11 cellular contexts compared by ENCODE assay signal in the genomic region with DNA sequence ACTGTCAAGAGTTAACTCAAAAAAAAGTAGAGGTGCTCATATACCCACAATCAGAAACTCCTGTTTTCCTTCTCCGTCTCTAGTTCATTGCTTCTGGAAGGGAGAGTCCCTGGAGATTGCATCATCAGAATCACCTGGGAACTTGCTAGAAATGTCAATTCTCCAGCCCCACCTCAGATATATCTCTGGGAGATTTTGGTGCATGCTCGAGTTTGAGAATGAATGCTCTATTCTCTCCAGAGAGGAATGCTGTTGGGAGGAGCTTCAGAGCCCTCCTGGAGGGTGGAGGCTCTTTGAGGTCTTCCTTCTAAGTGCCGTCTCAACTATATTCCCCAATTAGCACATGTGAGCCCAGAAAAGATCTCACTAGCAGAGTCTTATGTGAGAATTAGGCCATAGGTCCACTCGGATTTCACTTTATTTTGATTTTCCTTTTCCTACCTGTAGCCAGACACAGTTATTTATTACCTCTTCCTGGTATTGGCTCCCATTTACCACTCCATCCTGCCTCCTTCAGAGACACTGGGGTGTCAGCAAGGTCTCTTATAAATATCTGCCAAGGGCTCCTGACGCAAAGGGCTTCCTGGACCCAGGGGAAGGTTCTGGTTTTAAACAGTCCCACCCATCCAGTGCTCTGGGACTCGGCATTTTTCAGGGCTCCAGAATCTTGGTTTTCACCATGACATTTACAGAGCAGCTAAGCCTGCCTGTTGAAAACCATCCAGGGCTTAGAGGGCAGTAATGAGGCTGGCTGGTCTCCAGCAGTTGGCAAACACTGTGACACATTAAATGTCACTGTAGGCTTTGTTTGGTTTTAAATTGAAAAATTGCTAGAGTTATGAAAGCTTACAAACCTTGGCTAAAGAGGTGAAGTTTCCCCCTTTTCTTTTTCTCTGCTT.
A peak's percentile ranks its signal among the peaks of the same experiment; 100 is the strongest.
DNase-seq lines count a peak whose midpoint lies in the region; ATAC-seq and TF ChIP-seq lines count a peak whose summit lies in the region.
"Had no signal": no experiment of that assay in that cellular context is flagged by ENCODE, and none has a peak within 500 bp of the region (broad histone marks: within the 10 kb centered on the region; RNA-seq: fewer than 3 reads in every experiment).

No MANE protein-coding gene starts in this region.

- peak; percentile 70 for DNase-seq in A172 (ENCODE audit: low spot score)
- peak; percentile 83 for DNase-seq in M059J (ENCODE audit: low read depth)
- DNase-seq in body of pancreas: peak; percentile 91 to 98 (median 94)
- DNase-seq in left lung: peak in 1 of 2 donors; percentile 66
- DNase-seq: HCEC 1CT had no signal

- ATAC-seq in body of pancreas (peak; percentile 92), left lung (peak; percentile 84), GM21576 (IDR thresholded peaks at IDR 0.05; ENCODE audit: unreplicated experiment) (no peak), HG03520 (IDR thresholded peaks at IDR 0.05; ENCODE audit: unreplicated experiment) (no peak), GM21825 (IDR thresholded peaks at IDR 0.05; ENCODE audit: unreplicated experiment) (no peak), HG03097 (IDR thresholded peaks at IDR 0.05; ENCODE audit: low FRiP score, unreplicated experiment) (no peak)
- ATAC-seq: Panc1 had no signal

- H3K27ac ChIP-seq in body of pancreas (peak overlapping the region; percentile 78 to 97 (median 90)), left lung (peak overlapping the region; percentile 57 to 74)
- H3K27ac ChIP-seq: BLaER1 treated with 17β-estradiol and CSF1 and Interleukin-3, amounts not matched to agents 10 nM and 100 nM had no signal

- TF ChIP-seq CTCF in body of pancreas (IDR thresholded peaks at IDR 0.05) (peak in 4 of 7 experiments; percentile 14 to 39 (median 32)), left lung (IDR thresholded peaks at IDR 0.05) (no peak)

- H3K9me3 ChIP-seq in body of pancreas (no peaks in the 10 kb centered on the region), left lung (no peaks in the 10 kb centered on the region)
- H3K9me3 ChIP-seq: BLaER1 treated with 17β-estradiol and CSF1 and Interleukin-3, amounts not matched to agents 10 nM and 100 nM had no signal

- H3K36me3 ChIP-seq in body of pancreas (replicated peaks in 1 of 2; ENCODE audit: insufficient read depth in 1 of 2, low read depth in 2 of 2) (no peaks in the 10 kb centered on the region), left lung (no peaks in the 10 kb centered on the region)
- H3K36me3 ChIP-seq: BLaER1 treated with 17β-estradiol and CSF1 and Interleukin-3, amounts not matched to agents 10 nM and 100 nM had no signal

- intact Hi-C loops in body of pancreas (cut with DNase I): no loop called here
- intact Hi-C loops in left lung (cut with DNase I): no loop called here

- H3K4me1 ChIP-seq in body of pancreas (peaks cover 63% of the 10 kb centered on the region), left lung (peaks cover 5 to 25% of the 10 kb centered on the region in 2 donors)

- WGBS in body of pancreas, 2 donors: 22% methylated on average over 6 of the region's 6 CpGs

- H3K4me3 ChIP-seq in body of pancreas (no peak overlapping the region), left lung (no peak overlapping the region)
- H3K4me3 ChIP-seq: BLaER1 treated with 17β-estradiol and CSF1 and Interleukin-3, amounts not matched to agents 10 nM and 100 nM had no signal

- TF ChIP-seq POLR2A in body of pancreas (IDR thresholded peaks at IDR 0.05): peak in 1 of 3 donors; percentile 19

- no peaks in the 10 kb centered on the region for H3K27me3 ChIP-seq in body of pancreas
- no peaks in the 10 kb centered on the region for H3K27me3 ChIP-seq in left lung
- H3K27me3 ChIP-seq: BLaER1 treated with 17β-estradiol and CSF1 and Interleukin-3, amounts not matched to agents 10 nM and 100 nM had no signal

Comparison
In these comparisons a context has a peak if more than half of its experiments do, and no peak if none do; other contexts are left out.
1. ATAC-seq: peak in body of pancreas (single experiment) and left lung (single experiment); none in GM21576 (single experiment), HG03520 (single experiment), GM21825 (single experiment) and HG03097 (single experiment).
2. CTCF ChIP-seq: peak in body of pancreas (4 of 7); none in left lung (0 of 2).